1 cellular context compared by ENCODE assay signal in the genomic region with DNA sequence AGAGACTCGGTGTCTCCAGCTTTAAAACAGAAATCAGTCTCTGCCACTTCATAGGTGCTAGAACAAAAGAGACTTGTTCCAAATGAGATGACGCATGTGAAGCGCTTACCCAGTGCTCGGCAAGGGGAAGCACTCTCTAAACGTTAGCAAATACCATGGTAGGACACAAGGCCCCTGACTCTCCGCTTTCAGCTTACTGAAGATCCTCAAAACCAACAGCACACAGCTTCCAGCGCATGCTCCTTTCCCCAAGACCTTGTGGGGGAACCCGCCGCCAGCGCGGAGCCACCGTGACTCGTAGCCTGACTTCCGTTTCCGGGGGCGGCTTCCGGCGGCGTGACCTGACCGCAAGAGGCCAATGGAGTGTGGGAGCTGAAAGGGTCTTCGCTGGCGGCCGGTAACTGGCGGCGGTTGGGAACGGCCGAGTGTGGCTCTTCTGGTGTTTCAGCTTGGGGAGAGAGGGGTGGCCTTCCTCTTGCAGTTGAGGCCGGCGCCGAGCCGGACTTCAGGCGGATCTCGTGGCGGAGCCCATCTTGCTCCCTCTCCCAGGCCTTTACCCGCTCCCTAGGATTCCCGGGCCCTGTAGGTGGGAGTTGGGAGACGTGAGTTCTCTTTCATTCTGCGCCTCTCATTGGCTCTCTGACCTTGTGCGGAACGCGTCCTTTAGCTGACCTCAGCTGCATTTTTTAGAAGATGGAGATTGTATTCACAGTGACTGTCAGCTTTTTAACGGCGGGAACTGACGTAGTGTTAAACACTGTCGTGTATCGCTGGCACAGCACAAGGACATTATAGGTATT.
TF ChIP-seq lines count a peak whose summit lies in the region.

A gene with protein sequence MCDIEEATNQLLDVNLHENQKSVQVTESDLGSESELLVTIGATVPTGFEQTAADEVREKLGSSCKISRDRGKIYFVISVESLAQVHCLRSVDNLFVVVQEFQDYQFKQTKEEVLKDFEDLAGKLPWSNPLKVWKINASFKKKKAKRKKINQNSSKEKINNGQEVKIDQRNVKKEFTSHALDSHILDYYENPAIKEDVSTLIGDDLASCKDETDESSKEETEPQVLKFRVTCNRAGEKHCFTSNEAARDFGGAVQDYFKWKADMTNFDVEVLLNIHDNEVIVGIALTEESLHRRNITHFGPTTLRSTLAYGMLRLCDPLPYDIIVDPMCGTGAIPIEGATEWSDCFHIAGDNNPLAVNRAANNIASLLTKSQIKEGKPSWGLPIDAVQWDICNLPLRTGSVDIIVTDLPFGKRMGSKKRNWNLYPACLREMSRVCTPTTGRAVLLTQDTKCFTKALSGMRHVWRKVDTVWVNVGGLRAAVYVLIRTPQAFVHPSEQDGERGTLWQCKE (plus strand): TSS at position 324 of the 800 bp plus-strand sequence. CDS start 2,015 bp downstream, outside the sequence.

TF ChIP-seq in K562, 482 proteins besides CTCF, POLR2A, EP300 and RAD21 (continued from another document and continues in another):
- TF ChIP-seq, protein P1, sequence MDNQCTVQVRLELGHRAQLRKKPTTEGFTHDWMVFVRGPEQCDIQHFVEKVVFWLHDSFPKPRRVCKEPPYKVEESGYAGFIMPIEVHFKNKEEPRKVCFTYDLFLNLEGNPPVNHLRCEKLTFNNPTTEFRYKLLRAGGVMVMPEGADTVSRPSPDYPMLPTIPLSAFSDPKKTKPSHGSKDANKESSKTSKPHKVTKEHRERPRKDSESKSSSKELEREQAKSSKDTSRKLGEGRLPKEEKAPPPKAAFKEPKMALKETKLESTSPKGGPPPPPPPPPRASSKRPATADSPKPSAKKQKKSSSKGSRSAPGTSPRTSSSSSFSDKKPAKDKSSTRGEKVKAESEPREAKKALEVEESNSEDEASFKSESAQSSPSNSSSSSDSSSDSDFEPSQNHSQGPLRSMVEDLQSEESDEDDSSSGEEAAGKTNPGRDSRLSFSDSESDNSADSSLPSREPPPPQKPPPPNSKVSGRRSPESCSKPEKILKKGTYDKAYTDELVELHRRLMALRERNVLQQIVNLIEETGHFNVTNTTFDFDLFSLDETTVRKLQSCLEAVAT (IDR thresholded peaks at IDR 0.05), result peak in 1 of 2 experiments; percentile 97; a peak in 3 of 4 replicates
- TF ChIP-seq NRF1 (conservative IDR thresholded peaks at IDR 0.05 in 1 of 2, IDR thresholded peaks at IDR 0.05 in 1 of 2) (peak; percentile 93 to 94), TCF3 (CRISPR knock-in tag; IDR thresholded peaks at IDR 0.05) (no peak), ZNF3 (CRISPR knock-in tag; IDR thresholded peaks at IDR 0.05) (no peak), KHSRP (IDR thresholded peaks at IDR 0.05) (no peak), ZFP36 (IDR thresholded peaks at IDR 0.05; ENCODE audit: low read depth, low read length, partially characterized antibody) (no peak), NFIC (IDR thresholded peaks at IDR 0.05) (peak; percentile 37; the same call in 1 of the 2 replicates), MCM5 (IDR thresholded peaks at IDR 0.05; ENCODE audit: low read depth) (no peak), SOX6 (IDR thresholded peaks at IDR 0.05) (peak; percentile 43; the same call in 1 of the 2 replicates), CCNT2 (IDR thresholded peaks at IDR 0.05; ENCODE audit: borderline replicate concordance, extremely low read depth, insufficient read length, low read depth, low read length) (peak; percentile 52), GATAD2B (IDR thresholded peaks at IDR 0.05; ENCODE audit: borderline replicate concordance) (no peak), MYBL2 (IDR thresholded peaks at IDR 0.05; ENCODE audit: low read depth) (peak; percentile 70), MYBL2 (CRISPR knock-in tag; IDR thresholded peaks at IDR 0.05; ENCODE audit: borderline replicate concordance) (no peak), ZNF121 (CRISPR knock-in tag; conservative IDR thresholded peaks at IDR 0.05) (no peak), RBM14 (IDR thresholded peaks at IDR 0.05; ENCODE audit: borderline replicate concordance, insufficient read depth, low read depth, low read length) (no peak), SETDB1 (IDR thresholded peaks at IDR 0.05; ENCODE audit: low read length) (no peak), RB1 (IDR thresholded peaks at IDR 0.05; ENCODE audit: low read depth) (peak; percentile 83), CEBPG (CRISPR knock-in tag; IDR thresholded peaks at IDR 0.05) (no peak; the same call in 1 of the 2 replicates), CEBPG (tag; conservative IDR thresholded peaks at IDR 0.05 in 1 of 2, IDR thresholded peaks at IDR 0.05 in 1 of 2) (no peak), COPS2 (conservative IDR thresholded peaks at IDR 0.05) (no peak), ZC3H11A (IDR thresholded peaks at IDR 0.05; ENCODE audit: low read depth, low read length) (no peak; the same call in 1 of the 2 replicates), ZNF57 (CRISPR knock-in tag; IDR thresholded peaks at IDR 0.05) (no peak), SAP30 (IDR thresholded peaks at IDR 0.05; ENCODE audit: borderline replicate concordance, insufficient read depth, low read depth, low read length, poor library complexity, severe bottlenecking) (peak; percentile 85), ZFPM2 (CRISPR knock-in tag; IDR thresholded peaks at IDR 0.05) (no peak), ETV5 (CRISPR knock-in tag; IDR thresholded peaks at IDR 0.05; ENCODE audit: low read depth) (peak; percentile 100), JUNB (CRISPR knock-in tag; conservative IDR thresholded peaks at IDR 0.05) (no peak), SRSF3 (IDR thresholded peaks at IDR 0.05; ENCODE audit: insufficient read depth, low read length) (peak; percentile 59; the same call in 1 of the 2 replicates), RBM17 (IDR thresholded peaks at IDR 0.05; ENCODE audit: borderline replicate concordance, low read depth, low read length) (no peak), SRSF9 (IDR thresholded peaks at IDR 0.05; ENCODE audit: borderline replicate concordance, low read depth, low read length) (no peak), TAF7 (tag; IDR thresholded peaks at IDR 0.05) (peak; percentile 87), POU5F1 (IDR thresholded peaks at IDR 0.05; ENCODE audit: borderline replicate concordance, low read depth, low read length, partially characterized antibody) (no peak), CTBP1 (IDR thresholded peaks at IDR 0.05; ENCODE audit: borderline replicate concordance) (peak; percentile 81; the same call in 1 of the 2 replicates)
- TF ChIP-seq, protein P2, sequence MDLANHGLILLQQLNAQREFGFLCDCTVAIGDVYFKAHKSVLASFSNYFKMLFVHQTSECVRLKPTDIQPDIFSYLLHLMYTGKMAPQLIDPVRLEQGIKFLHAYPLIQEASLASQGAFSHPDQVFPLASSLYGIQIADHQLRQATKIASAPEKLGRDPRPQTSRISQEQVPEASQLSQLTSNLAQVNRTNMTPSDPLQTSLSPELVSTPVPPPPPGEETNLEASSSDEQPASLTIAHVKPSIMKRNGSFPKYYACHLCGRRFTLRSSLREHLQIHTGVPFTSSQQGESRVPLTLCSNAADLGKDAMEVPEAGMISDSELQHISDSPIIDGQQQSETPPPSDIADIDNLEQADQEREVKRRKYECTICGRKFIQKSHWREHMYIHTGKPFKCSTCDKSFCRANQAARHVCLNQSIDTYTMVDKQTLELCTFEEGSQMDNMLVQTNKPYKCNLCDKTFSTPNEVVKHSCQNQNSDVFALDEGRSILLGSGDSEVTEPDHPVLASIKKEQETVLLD (IDR thresholded peaks at IDR 0.05), result peak; percentile 81; the same call in 1 of the 2 replicates
- TF ChIP-seq, protein P3, sequence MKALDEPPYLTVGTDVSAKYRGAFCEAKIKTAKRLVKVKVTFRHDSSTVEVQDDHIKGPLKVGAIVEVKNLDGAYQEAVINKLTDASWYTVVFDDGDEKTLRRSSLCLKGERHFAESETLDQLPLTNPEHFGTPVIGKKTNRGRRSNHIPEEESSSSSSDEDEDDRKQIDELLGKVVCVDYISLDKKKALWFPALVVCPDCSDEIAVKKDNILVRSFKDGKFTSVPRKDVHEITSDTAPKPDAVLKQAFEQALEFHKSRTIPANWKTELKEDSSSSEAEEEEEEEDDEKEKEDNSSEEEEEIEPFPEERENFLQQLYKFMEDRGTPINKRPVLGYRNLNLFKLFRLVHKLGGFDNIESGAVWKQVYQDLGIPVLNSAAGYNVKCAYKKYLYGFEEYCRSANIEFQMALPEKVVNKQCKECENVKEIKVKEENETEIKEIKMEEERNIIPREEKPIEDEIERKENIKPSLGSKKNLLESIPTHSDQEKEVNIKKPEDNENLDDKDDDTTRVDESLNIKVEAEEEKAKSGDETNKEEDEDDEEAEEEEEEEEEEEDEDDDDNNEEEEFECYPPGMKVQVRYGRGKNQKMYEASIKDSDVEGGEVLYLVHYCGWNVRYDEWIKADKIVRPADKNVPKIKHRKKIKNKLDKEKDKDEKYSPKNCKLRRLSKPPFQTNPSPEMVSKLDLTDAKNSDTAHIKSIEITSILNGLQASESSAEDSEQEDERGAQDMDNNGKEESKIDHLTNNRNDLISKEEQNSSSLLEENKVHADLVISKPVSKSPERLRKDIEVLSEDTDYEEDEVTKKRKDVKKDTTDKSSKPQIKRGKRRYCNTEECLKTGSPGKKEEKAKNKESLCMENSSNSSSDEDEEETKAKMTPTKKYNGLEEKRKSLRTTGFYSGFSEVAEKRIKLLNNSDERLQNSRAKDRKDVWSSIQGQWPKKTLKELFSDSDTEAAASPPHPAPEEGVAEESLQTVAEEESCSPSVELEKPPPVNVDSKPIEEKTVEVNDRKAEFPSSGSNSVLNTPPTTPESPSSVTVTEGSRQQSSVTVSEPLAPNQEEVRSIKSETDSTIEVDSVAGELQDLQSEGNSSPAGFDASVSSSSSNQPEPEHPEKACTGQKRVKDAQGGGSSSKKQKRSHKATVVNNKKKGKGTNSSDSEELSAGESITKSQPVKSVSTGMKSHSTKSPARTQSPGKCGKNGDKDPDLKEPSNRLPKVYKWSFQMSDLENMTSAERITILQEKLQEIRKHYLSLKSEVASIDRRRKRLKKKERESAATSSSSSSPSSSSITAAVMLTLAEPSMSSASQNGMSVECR (CRISPR knock-in tag; IDR thresholded peaks at IDR 0.05), result peak; percentile 97
- TF ChIP-seq, protein P4, sequence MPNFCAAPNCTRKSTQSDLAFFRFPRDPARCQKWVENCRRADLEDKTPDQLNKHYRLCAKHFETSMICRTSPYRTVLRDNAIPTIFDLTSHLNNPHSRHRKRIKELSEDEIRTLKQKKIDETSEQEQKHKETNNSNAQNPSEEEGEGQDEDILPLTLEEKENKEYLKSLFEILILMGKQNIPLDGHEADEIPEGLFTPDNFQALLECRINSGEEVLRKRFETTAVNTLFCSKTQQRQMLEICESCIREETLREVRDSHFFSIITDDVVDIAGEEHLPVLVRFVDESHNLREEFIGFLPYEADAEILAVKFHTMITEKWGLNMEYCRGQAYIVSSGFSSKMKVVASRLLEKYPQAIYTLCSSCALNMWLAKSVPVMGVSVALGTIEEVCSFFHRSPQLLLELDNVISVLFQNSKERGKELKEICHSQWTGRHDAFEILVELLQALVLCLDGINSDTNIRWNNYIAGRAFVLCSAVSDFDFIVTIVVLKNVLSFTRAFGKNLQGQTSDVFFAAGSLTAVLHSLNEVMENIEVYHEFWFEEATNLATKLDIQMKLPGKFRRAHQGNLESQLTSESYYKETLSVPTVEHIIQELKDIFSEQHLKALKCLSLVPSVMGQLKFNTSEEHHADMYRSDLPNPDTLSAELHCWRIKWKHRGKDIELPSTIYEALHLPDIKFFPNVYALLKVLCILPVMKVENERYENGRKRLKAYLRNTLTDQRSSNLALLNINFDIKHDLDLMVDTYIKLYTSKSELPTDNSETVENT (CRISPR knock-in tag; IDR thresholded peaks at IDR 0.05), result peak; percentile 71; the same call in 1 of the 2 replicates
- TF ChIP-seq, protein P5, sequence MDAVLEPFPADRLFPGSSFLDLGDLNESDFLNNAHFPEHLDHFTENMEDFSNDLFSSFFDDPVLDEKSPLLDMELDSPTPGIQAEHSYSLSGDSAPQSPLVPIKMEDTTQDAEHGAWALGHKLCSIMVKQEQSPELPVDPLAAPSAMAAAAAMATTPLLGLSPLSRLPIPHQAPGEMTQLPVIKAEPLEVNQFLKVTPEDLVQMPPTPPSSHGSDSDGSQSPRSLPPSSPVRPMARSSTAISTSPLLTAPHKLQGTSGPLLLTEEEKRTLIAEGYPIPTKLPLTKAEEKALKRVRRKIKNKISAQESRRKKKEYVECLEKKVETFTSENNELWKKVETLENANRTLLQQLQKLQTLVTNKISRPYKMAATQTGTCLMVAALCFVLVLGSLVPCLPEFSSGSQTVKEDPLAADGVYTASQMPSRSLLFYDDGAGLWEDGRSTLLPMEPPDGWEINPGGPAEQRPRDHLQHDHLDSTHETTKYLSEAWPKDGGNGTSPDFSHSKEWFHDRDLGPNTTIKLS (IDR thresholded peaks at IDR 0.05; ENCODE audit: borderline replicate concordance, low read depth), result peak; percentile 94
- TF ChIP-seq, protein P6, sequence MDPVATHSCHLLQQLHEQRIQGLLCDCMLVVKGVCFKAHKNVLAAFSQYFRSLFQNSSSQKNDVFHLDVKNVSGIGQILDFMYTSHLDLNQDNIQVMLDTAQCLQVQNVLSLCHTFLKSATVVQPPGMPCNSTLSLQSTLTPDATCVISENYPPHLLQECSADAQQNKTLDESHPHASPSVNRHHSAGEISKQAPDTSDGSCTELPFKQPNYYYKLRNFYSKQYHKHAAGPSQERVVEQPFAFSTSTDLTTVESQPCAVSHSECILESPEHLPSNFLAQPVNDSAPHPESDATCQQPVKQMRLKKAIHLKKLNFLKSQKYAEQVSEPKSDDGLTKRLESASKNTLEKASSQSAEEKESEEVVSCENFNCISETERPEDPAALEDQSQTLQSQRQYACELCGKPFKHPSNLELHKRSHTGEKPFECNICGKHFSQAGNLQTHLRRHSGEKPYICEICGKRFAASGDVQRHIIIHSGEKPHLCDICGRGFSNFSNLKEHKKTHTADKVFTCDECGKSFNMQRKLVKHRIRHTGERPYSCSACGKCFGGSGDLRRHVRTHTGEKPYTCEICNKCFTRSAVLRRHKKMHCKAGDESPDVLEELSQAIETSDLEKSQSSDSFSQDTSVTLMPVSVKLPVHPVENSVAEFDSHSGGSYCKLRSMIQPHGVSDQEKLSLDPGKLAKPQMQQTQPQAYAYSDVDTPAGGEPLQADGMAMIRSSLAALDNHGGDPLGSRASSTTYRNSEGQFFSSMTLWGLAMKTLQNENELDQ (CRISPR knock-in tag; IDR thresholded peaks at IDR 0.05; ENCODE audit: borderline replicate concordance), result no peak
- TF ChIP-seq, protein P7, sequence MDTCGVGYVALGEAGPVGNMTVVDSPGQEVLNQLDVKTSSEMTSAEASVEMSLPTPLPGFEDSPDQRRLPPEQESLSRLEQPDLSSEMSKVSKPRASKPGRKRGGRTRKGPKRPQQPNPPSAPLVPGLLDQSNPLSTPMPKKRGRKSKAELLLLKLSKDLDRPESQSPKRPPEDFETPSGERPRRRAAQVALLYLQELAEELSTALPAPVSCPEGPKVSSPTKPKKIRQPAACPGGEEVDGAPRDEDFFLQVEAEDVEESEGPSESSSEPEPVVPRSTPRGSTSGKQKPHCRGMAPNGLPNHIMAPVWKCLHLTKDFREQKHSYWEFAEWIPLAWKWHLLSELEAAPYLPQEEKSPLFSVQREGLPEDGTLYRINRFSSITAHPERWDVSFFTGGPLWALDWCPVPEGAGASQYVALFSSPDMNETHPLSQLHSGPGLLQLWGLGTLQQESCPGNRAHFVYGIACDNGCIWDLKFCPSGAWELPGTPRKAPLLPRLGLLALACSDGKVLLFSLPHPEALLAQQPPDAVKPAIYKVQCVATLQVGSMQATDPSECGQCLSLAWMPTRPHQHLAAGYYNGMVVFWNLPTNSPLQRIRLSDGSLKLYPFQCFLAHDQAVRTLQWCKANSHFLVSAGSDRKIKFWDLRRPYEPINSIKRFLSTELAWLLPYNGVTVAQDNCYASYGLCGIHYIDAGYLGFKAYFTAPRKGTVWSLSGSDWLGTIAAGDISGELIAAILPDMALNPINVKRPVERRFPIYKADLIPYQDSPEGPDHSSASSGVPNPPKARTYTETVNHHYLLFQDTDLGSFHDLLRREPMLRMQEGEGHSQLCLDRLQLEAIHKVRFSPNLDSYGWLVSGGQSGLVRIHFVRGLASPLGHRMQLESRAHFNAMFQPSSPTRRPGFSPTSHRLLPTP (IDR thresholded peaks at IDR 0.05; ENCODE audit: borderline replicate concordance, extremely low read depth, insufficient read length), result no peak
